1 cellular context compared by ENCODE assay signal in genomic region chr4:10109995-10110670, GRCh38.
TF ChIP-seq lines count a peak whose summit lies in the region.

No MANE protein-coding gene starts in this region.

TF ChIP-seq in IMR-90, 13 proteins besides CTCF, POLR2A, EP300 and RAD21 (continued from another document):
- no peak for TF ChIP-seq USF2 (IDR thresholded peaks at IDR 0.05; ENCODE audit: low read depth, low read length)
